ENCODE assay signal across 8 cellular contexts in the genomic region with DNA sequence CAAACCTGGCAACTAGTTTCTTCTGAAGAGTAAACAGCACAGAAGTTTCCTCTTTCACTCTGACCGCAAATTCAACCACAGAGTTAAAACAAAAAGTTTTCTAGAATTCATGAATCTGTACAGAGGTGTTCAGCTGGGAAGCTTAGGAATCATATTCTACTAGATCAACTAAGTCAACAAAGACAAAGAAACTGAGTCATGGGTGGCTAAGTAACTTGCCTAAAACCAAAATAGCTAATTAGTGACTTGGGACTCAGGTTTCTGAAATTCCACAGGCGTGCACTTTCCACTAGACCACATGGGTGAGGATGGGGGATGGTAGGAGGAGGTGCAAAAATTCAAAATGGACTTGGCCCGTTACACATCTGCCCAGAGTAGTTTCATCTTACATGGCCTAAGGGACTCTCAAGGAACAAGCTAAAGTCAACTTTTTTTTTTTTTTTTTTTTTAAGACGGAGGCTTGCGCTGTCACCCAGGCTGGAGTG. TPM values are rescaled to one million over a fixed set of nuclear protein-coding genes. Genes with fewer than 3 reads are reported as not detected.
DNase-seq lines count a peak whose midpoint lies in the region; ATAC-seq lines count a peak whose summit lies in the region.
"Had no signal": no experiment of that assay in that cellular context is flagged by ENCODE, and none has a peak within 500 bp of the region (broad histone marks: within the 10 kb centered on the region; RNA-seq: fewer than 3 reads in every experiment).

No MANE protein-coding gene starts in this region.

- H3K4me3 Mint-ChIP-seq in activated T-helper 2 cell treated with anti-CD3 and anti-CD28 coated beads, Interferon-gamma antibody, Interleukin-2, Interleukin-4, amounts not matched to agents 10 μg/mL and 5 μg/mL and 100 μg/mL, durations not matched to agents 14 hours and 24 hours and 36 hours (ENCODE audit: low read depth), result peak overlapping the region; percentile 30
- no peak overlapping the region for H3K4me3 Mint-ChIP-seq in activated naive CD4-positive, alpha-beta T cell treated with anti-CD3 and anti-CD28 coated beads for 36 hours

- peak overlapping the region; percentile 65 for H3K27ac Mint-ChIP-seq in activated T-helper 2 cell treated with anti-CD3 and anti-CD28 coated beads, Interferon-gamma antibody, Interleukin-2, Interleukin-4, amounts not matched to agents 10 μg/mL and 5 μg/mL and 100 μg/mL, durations not matched to agents 14 hours and 24 hours and 36 hours
- H3K27ac Mint-ChIP-seq in activated naive CD4-positive, alpha-beta T cell treated with anti-CD3 and anti-CD28 coated beads for 36 hours, result no peak overlapping the region

- H3K4me1 Mint-ChIP-seq in activated T-helper 2 cell treated with anti-CD3 and anti-CD28 coated beads, Interferon-gamma antibody, Interleukin-2, Interleukin-4, amounts not matched to agents 10 μg/mL and 5 μg/mL and 100 μg/mL, durations not matched to agents 14 hours and 24 hours and 36 hours (ENCODE audit: low read depth), result peaks cover 37% of the 10 kb centered on the region
- H3K4me1 Mint-ChIP-seq in activated naive CD4-positive, alpha-beta T cell treated with anti-CD3 and anti-CD28 coated beads for 36 hours (ENCODE audit: low read depth), result peaks cover 11% of the 10 kb centered on the region

- peak; percentile 64 for ATAC-seq in GM19035 (IDR thresholded peaks at IDR 0.05; ENCODE audit: unreplicated experiment)
- peak; percentile 55 for ATAC-seq in HG03159 (IDR thresholded peaks at IDR 0.05; ENCODE audit: unreplicated experiment)
- ATAC-seq in sciatic nerve, result peak; percentile 81
- ATAC-seq: naive thymus-derived CD4-positive, alpha-beta T cell had no signal

- peaks cover 9% of the 10 kb centered on the region for H3K36me3 Mint-ChIP-seq in activated T-helper 2 cell treated with anti-CD3 and anti-CD28 coated beads, Interferon-gamma antibody, Interleukin-2, Interleukin-4, amounts not matched to agents 10 μg/mL and 5 μg/mL and 100 μg/mL, durations not matched to agents 14 hours and 24 hours and 36 hours (ENCODE audit: low read depth)
- H3K36me3 Mint-ChIP-seq in activated naive CD4-positive, alpha-beta T cell treated with anti-CD3 and anti-CD28 coated beads for 36 hours (ENCODE audit: low read depth), result no peaks in the 10 kb centered on the region

- H3K9me3 Mint-ChIP-seq in activated T-helper 2 cell treated with anti-CD3 and anti-CD28 coated beads, Interferon-gamma antibody, Interleukin-2, Interleukin-4, amounts not matched to agents 10 μg/mL and 5 μg/mL and 100 μg/mL, durations not matched to agents 14 hours and 24 hours and 36 hours, result no peaks in the 10 kb centered on the region
- no peaks in the 10 kb centered on the region for H3K9me3 Mint-ChIP-seq in activated naive CD4-positive, alpha-beta T cell treated with anti-CD3 and anti-CD28 coated beads for 36 hours
- H3K9me3 Mint-ChIP-seq: naive thymus-derived CD4-positive, alpha-beta T cell had no signal

- intact Hi-C loops in activated T-helper 2 cell treated with anti-CD3 and anti-CD28 coated beads, Interferon-gamma antibody, Interleukin-2, Interleukin-4, amounts not matched to agents 10 μg/mL and 5 μg/mL and 100 μg/mL, durations not matched to agents 14 hours and 24 hours and 36 hours (cut with micrococcal nuclease), result no loop called here
- intact Hi-C loops in sciatic nerve (cut with DNase I), result no loop called here
- intact Hi-C loops in activated naive CD4-positive, alpha-beta T cell treated with anti-CD3 and anti-CD28 coated beads for 36 hours (cut with micrococcal nuclease), result no loop called here

- DNase-seq in activated T-helper 2 cell treated with anti-CD3 and anti-CD28 coated beads, Interferon-gamma antibody, Interleukin-2, Interleukin-4, amounts not matched to agents 10 μg/mL and 5 μg/mL and 100 μg/mL, durations not matched to agents 14 hours and 24 hours and 36 hours (ENCODE audit: low spot score), result no peak
- DNase-seq in sciatic nerve (ENCODE audit: low spot score) (no peak), anterior cingulate cortex (lab: John Stamatoyannopoulos, UW) (no peak), hypothalamus (lab: John Stamatoyannopoulos, UW) (no peak)
- no peak for DNase-seq in activated naive CD4-positive, alpha-beta T cell treated with anti-CD3 and anti-CD28 coated beads for 36 hours
- DNase-seq: naive thymus-derived CD4-positive, alpha-beta T cell had no signal

- H3K27me3 Mint-ChIP-seq in activated T-helper 2 cell treated with anti-CD3 and anti-CD28 coated beads, Interferon-gamma antibody, Interleukin-2, Interleukin-4, amounts not matched to agents 10 μg/mL and 5 μg/mL and 100 μg/mL, durations not matched to agents 14 hours and 24 hours and 36 hours (ENCODE audit: low read depth), result no peaks in the 10 kb centered on the region
- no peaks in the 10 kb centered on the region for H3K27me3 Mint-ChIP-seq in activated naive CD4-positive, alpha-beta T cell treated with anti-CD3 and anti-CD28 coated beads for 36 hours (ENCODE audit: low read depth)

- CTCF ChIA-PET in activated naive CD4-positive, alpha-beta T cell treated with anti-CD3 and anti-CD28 coated beads for 36 hours (lab: Charles Lee), result no interaction called here

RNA-seq across cellular contexts. Expression of a gene that starts 25.8 kb away (rescaled TPM):
- 71.4 and 75.6 TPM in 2 replicates for total RNA-seq in activated T-helper 2 cell treated with anti-CD3 and anti-CD28 coated beads, Interferon-gamma antibody, Interleukin-2, Interleukin-4, amounts not matched to agents 10 μg/mL and 5 μg/mL and 100 μg/mL, durations not matched to agents 14 hours and 24 hours and 36 hours
- 85.9 TPM for total RNA-seq in sciatic nerve
- 1 to 10 TPM; 2.7 to 2.8 TPM for total RNA-seq in activated naive CD4-positive, alpha-beta T cell treated with anti-CD3 and anti-CD28 coated beads for 36 hours

Comparison
In these comparisons a context has a peak if more than half of its experiments do, and no peak if none do; other contexts are left out.
1. RNA of a gene that starts 25.8 kb away (total RNA-seq): 85.9 TPM in sciatic nerve (single experiment) and 71.4 to 75.6 TPM in activated T-helper 2 cell treated with anti-CD3 and anti-CD28 coated beads, Interferon-gamma antibody, Interleukin-2, Interleukin-4, amounts not matched to agents 10 μg/mL and 5 μg/mL and 100 μg/mL, durations not matched to agents 14 hours and 24 hours and 36 hours; 2.7 to 2.8 TPM in activated naive CD4-positive, alpha-beta T cell treated with anti-CD3 and anti-CD28 coated beads for 36 hours; every median in the first group is over 10 times any median in the second.
2. Peak in every context shown above with its lines, with median percentiles within 50 percentile points of each other: ATAC-seq.